9 cellular contexts compared by ENCODE assay signal in genomic region chr14:54722791-54723432, GRCh38.
DNase-seq lines count a peak whose midpoint lies in the region; ATAC-seq and TF ChIP-seq lines count a peak whose summit lies in the region.
"Had no signal": no experiment of that assay in that cellular context is flagged by ENCODE, and none has a peak within 500 bp of the region (broad histone marks: within the 10 kb centered on the region; RNA-seq: fewer than 3 reads in every experiment).

No MANE protein-coding gene starts in this region.

- H3K4me1 Mint-ChIP-seq in activated CD8-positive, alpha-beta memory T cell treated with anti-CD3 and anti-CD28 coated beads, Interleukin-2, amount 10 ng/mL, durations not matched to agents 7 days and 5 days = peaks cover 8% of the 10 kb centered on the region
- peaks cover 10% of the 10 kb centered on the region for H3K4me1 Mint-ChIP-seq in mesothelial cell of epicardium

- DNase-seq in activated CD8-positive, alpha-beta memory T cell treated with anti-CD3 and anti-CD28 coated beads, Interleukin-2, amount 10 ng/mL, durations not matched to agents 7 days and 5 days = no peak
- DNase-seq in activated CD8-positive, alpha-beta memory T cell treated with anti-CD3 and anti-CD28 coated beads, Interleukin-2, amount 50 U/mL, for 48 hours = no peak
- DNase-seq in NCI-H69 (lab: John Stamatoyannopoulos, UW) = peak; percentile 47
- peak; percentile 77 for DNase-seq in fibroblast of pulmonary artery (ENCODE audit: low read depth)
- DNase-seq in stimulated activated naive CD8-positive, alpha-beta T cell treated with anti-CD3 and anti-CD28 coated beads, Interleukin-15, Interleukin-2, amounts not matched to agents 100 U/mL and 50 U/mL, for 24 hours = no peak
- no peak for DNase-seq in body of pancreas
- no peak for DNase-seq in activated CD4-positive, alpha-beta T cell treated with anti-CD3 and anti-CD28 coated beads, Interleukin-2, amount 50 U/mL, for 1 hour
- no peak for DNase-seq in mesothelial cell of epicardium (ENCODE audit: low spot score in 2 of 2, unreplicated experiment in 2 of 2)

- 70 to 79% methylated on average over 4 of the region's 4 CpGs for WGBS in body of pancreas, 2 donors

- H3K4me1 ChIP-seq in body of pancreas = no peaks in the 10 kb centered on the region

- no peak overlapping the region for H3K27ac Mint-ChIP-seq in activated CD8-positive, alpha-beta memory T cell treated with anti-CD3 and anti-CD28 coated beads, Interleukin-2, amount 10 ng/mL, durations not matched to agents 7 days and 5 days
- no peak overlapping the region for H3K27ac Mint-ChIP-seq in mesothelial cell of epicardium
- H3K27ac Mint-ChIP-seq: brain had no signal

- TF ChIP-seq CTCF in fibroblast of pulmonary artery (IDR thresholded peaks at IDR 0.05; ENCODE audit: low read length, missing control alignments) (peak; percentile 67), body of pancreas (IDR thresholded peaks at IDR 0.05) (peak in 1 of 7 experiments; percentile 8), mesothelial cell of epicardium (IDR thresholded peaks at IDR 0.05; ENCODE audit: unreplicated experiment) (no peak)

- intact Hi-C loops in body of pancreas (cut with DNase I) = no loop called here

- H3K4me3 Mint-ChIP-seq in activated CD8-positive, alpha-beta memory T cell treated with anti-CD3 and anti-CD28 coated beads, Interleukin-2, amount 10 ng/mL, durations not matched to agents 7 days and 5 days = no peak overlapping the region
- H3K4me3 Mint-ChIP-seq in mesothelial cell of epicardium = no peak overlapping the region
- H3K4me3 Mint-ChIP-seq: brain had no signal

- no peak overlapping the region for H3K27ac ChIP-seq in body of pancreas

- H3K36me3 ChIP-seq in body of pancreas (replicated peaks in 1 of 2; ENCODE audit: insufficient read depth in 1 of 2, low read depth in 2 of 2) = no peaks in the 10 kb centered on the region

- H3K36me3 Mint-ChIP-seq in activated CD8-positive, alpha-beta memory T cell treated with anti-CD3 and anti-CD28 coated beads, Interleukin-2, amount 10 ng/mL, durations not matched to agents 7 days and 5 days = no peaks in the 10 kb centered on the region
- no peaks in the 10 kb centered on the region for H3K36me3 Mint-ChIP-seq in mesothelial cell of epicardium

- CTCF ChIA-PET in activated CD8-positive, alpha-beta memory T cell treated with anti-CD3 and anti-CD28 coated beads, Interleukin-2, amount 10 ng/mL, durations not matched to agents 7 days and 5 days (lab: Charles Lee) = interaction anchor here (0.5 to 4.6 kb wide), 8 partner anchors 16 to 174 kb away, joined by 3 to 28 read pairs (median 4); no protein-coding TSS in a partner anchor

- no peak for TF ChIP-seq POLR2A in body of pancreas (IDR thresholded peaks at IDR 0.05)

- H3K9me3 ChIP-seq in body of pancreas = no peaks in the 10 kb centered on the region

- peak; percentile 45 for ATAC-seq in activated CD8-positive, alpha-beta memory T cell treated with anti-CD3 and anti-CD28 coated beads, Interleukin-2, amount 10 ng/mL, durations not matched to agents 7 days and 5 days
- peak; percentile 46 for ATAC-seq in stimulated activated naive CD8-positive, alpha-beta T cell treated with anti-CD3 and anti-CD28 coated beads, Interleukin-15, Interleukin-2, amounts not matched to agents 100 U/mL and 50 U/mL, for 24 hours
- no peak for ATAC-seq in body of pancreas

- H3K27me3 ChIP-seq in body of pancreas = no peaks in the 10 kb centered on the region

- H3K4me3 ChIP-seq in fibroblast of pulmonary artery (replicated peaks; ENCODE audit: low read depth, low read length) (no peak overlapping the region), body of pancreas (no peak overlapping the region)

- peaks cover 64% of the 10 kb centered on the region for H3K27me3 Mint-ChIP-seq in activated CD8-positive, alpha-beta memory T cell treated with anti-CD3 and anti-CD28 coated beads, Interleukin-2, amount 10 ng/mL, durations not matched to agents 7 days and 5 days
- H3K27me3 Mint-ChIP-seq in mesothelial cell of epicardium (ENCODE audit: low read depth) = no peaks in the 10 kb centered on the region

- no peaks in the 10 kb centered on the region for H3K9me3 Mint-ChIP-seq in activated CD8-positive, alpha-beta memory T cell treated with anti-CD3 and anti-CD28 coated beads, Interleukin-2, amount 10 ng/mL, durations not matched to agents 7 days and 5 days (ENCODE audit: low read depth)
- peaks cover 8% of the 10 kb centered on the region for H3K9me3 Mint-ChIP-seq in mesothelial cell of epicardium

Comparison
In these comparisons a context has a peak if more than half of its experiments do, and no peak if none do; other contexts are left out.
1. DNase-seq: peak in NCI-H69 (single experiment) and fibroblast of pulmonary artery (single experiment); none in activated CD8-positive, alpha-beta memory T cell treated with anti-CD3 and anti-CD28 coated beads, Interleukin-2, amount 10 ng/mL, durations not matched to agents 7 days and 5 days (single experiment), activated CD8-positive, alpha-beta memory T cell treated with anti-CD3 and anti-CD28 coated beads, Interleukin-2, amount 50 U/mL, for 48 hours (single experiment), stimulated activated naive CD8-positive, alpha-beta T cell treated with anti-CD3 and anti-CD28 coated beads, Interleukin-15, Interleukin-2, amounts not matched to agents 100 U/mL and 50 U/mL, for 24 hours (single experiment), body of pancreas (0 of 4), activated CD4-positive, alpha-beta T cell treated with anti-CD3 and anti-CD28 coated beads, Interleukin-2, amount 50 U/mL, for 1 hour (single experiment) and mesothelial cell of epicardium (0 of 2).